ENCODE assay signal across 8 cellular contexts in the genomic region with DNA sequence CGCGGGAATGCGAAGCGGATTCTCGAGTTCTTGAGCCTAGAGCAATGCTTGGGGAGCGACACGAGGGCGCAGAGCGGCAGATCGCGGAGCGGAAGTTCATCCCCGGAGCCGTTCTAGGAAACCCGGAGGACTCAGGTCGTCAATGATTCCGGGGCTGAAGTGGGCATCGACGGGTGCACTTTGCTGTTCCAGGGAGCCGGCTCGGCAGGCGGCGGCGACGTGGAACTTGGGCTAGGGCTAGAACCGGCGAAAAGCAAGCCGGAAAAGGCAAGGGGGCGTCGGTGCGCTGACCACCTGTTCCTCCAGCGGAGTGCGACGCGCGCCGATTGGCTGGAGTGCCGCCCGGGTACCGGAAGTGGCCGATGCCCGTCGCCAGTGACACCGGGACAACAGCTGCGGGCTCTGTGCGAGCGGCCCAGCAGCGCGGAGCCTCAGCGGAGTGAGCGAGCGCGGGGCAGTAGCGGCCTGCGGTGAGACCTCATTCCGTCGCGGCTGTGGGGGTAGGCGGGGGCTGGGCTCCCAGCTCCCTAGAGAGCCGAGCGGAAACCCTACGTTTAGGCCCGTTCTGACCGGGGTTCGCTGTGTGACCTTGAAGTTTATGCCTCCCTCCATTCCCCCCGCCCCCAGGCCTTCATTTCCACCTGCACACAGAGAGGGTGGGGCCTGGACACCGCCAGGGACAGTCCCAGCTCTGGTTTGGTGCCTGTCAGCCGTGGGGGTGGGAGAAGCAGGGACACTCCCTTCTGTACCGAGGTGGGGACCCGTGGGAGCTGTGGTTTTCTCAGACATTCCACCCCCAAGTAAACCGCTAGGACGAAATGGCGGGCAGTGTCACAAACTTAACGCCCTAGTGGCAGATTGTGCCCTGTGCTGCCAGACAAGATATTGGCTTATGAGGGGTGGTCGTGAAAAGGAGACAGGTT. TPM values are rescaled to one million over a fixed set of nuclear protein-coding genes. Genes with fewer than 3 reads are reported as not detected.
A peak's percentile ranks its signal among the peaks of the same experiment; 100 is the strongest.
DNase-seq lines count a peak whose midpoint lies in the region; ATAC-seq and TF ChIP-seq lines count a peak whose summit lies in the region.

A gene (plus strand): TSS at position 362 of the 923 bp plus-strand sequence. CDS start 13,038 bp downstream, outside the sequence.

- H3K36me3 ChIP-seq in esophagus (ENCODE audit: control insufficient read depth in 2 of 2, insufficient read depth in 2 of 2, low read length in 1 of 2), result peaks cover 0 to 3% of the 10 kb centered on the region in 2 donors

- H3K36me3 Mint-ChIP-seq in MCF 10A (ENCODE audit: insufficient read depth, unreplicated experiment), result peaks cover 6% of the 10 kb centered on the region
- peaks cover 6 to 18% (median 15%) of the 10 kb centered on the region in 3 donors for H3K36me3 Mint-ChIP-seq in naive thymus-derived CD8-positive, alpha-beta T cell
- H3K36me3 Mint-ChIP-seq in stimulated activated effector memory CD8-positive, alpha-beta T cell treated with anti-CD3 and anti-CD28 coated beads, Interleukin-12 subunit alpha, Interleukin-12 subunit beta, amount 100 ng/mL, for 72 hours, result no peaks in the 10 kb centered on the region

- TF ChIP-seq CTCF in MCF 10A (IDR thresholded peaks at IDR 0.05; ENCODE audit: unreplicated experiment), result no peak

- peaks cover 0 to 2% of the 10 kb centered on the region in 2 donors for H3K9me3 ChIP-seq in esophagus (ENCODE audit: control insufficient read depth in 2 of 2, insufficient read depth in 1 of 2, low read depth in 1 of 2, low read length in 1 of 2)

- intact Hi-C loops in MCF 10A (cut with micrococcal nuclease), result no loop called here

- H3K27me3 ChIP-seq in esophagus (ENCODE audit: control insufficient read depth in 1 of 2, insufficient read depth in 2 of 2, low read length in 2 of 2), result no peaks in the 10 kb centered on the region

- 1% methylated on average over 63 to 75 of the region's 75 CpGs for WGBS in esophagus, 2 donors

- peak within 1 kb of the TSS; percentile 78 to 86 for H3K4me3 ChIP-seq in esophagus (ENCODE audit: low read depth in 1 of 2, low read length in 2 of 2)

- peaks cover 4 to 8% of the 10 kb centered on the region in 2 donors for H3K4me1 ChIP-seq in esophagus (ENCODE audit: control insufficient read depth in 2 of 2, insufficient read depth in 2 of 2, low read length in 1 of 2)

- in situ Hi-C loops in T47D (cut with HindIII; ENCODE audit: low pct_unique_long_range_greater_than_20kb, low sequenced_read_pairs), result no loop called here

- H3K27ac ChIP-seq in esophagus (ENCODE audit: low read depth in 2 of 2, low read length in 1 of 2), result peak within 1 kb of the TSS; percentile 78 to 86

- DNase-seq in T47D (ENCODE audit: low read depth in 1 of 2, low spot score in 1 of 2) (peak; percentile 78 to 88), MCF 10A (ENCODE audit: unreplicated experiment) (no peak), NCI-H748 treated with DMSO at 0.1 percent for 48 hours (lab: John Stamatoyannopoulos, UW) (peak; percentile 86), activated T-cell treated with anti-CD3 and anti-CD28 coated beads for 4 hours (peak; percentile 67)
- peak; percentile 54 to 82 (median 70) for DNase-seq in naive thymus-derived CD8-positive, alpha-beta T cell
- DNase-seq in stimulated activated effector memory CD8-positive, alpha-beta T cell treated with anti-CD3 and anti-CD28 coated beads, Interleukin-12 subunit alpha, Interleukin-12 subunit beta, amount 100 ng/mL, for 72 hours (ENCODE audit: low spot score in 2 of 2), result peak; percentile 61 to 89

- H3K27ac Mint-ChIP-seq in MCF 10A (ENCODE audit: low read depth, unreplicated experiment), result no peak within 1 kb of the TSS
- H3K27ac Mint-ChIP-seq in naive thymus-derived CD8-positive, alpha-beta T cell, result peak within 1 kb of the TSS; percentile 89 to 98 (median 94)
- peak within 1 kb of the TSS; percentile 70 for H3K27ac Mint-ChIP-seq in stimulated activated effector memory CD8-positive, alpha-beta T cell treated with anti-CD3 and anti-CD28 coated beads, Interleukin-12 subunit alpha, Interleukin-12 subunit beta, amount 100 ng/mL, for 72 hours

- CTCF ChIA-PET in MCF 10A (lab: Yijun Ruan, JAX), result interaction anchor here (0.6 kb wide), 2 partner anchors 165 to 655 kb away, joined by 4 read pairs; no protein-coding TSS in a partner anchor

- H3K9me3 Mint-ChIP-seq in MCF 10A (ENCODE audit: unreplicated experiment), result peaks cover 8% of the 10 kb centered on the region
- H3K9me3 Mint-ChIP-seq in naive thymus-derived CD8-positive, alpha-beta T cell, result peaks cover 0 to 8% (median 4%) of the 10 kb centered on the region in 9 donors
- no peaks in the 10 kb centered on the region for H3K9me3 Mint-ChIP-seq in stimulated activated effector memory CD8-positive, alpha-beta T cell treated with anti-CD3 and anti-CD28 coated beads, Interleukin-12 subunit alpha, Interleukin-12 subunit beta, amount 100 ng/mL, for 72 hours

- H3K4me1 Mint-ChIP-seq in MCF 10A (ENCODE audit: insufficient read depth, unreplicated experiment), result no peaks in the 10 kb centered on the region
- peaks cover 17 to 37% (median 31%) of the 10 kb centered on the region in 4 donors for H3K4me1 Mint-ChIP-seq in naive thymus-derived CD8-positive, alpha-beta T cell
- peaks cover 28% of the 10 kb centered on the region for H3K4me1 Mint-ChIP-seq in stimulated activated effector memory CD8-positive, alpha-beta T cell treated with anti-CD3 and anti-CD28 coated beads, Interleukin-12 subunit alpha, Interleukin-12 subunit beta, amount 100 ng/mL, for 72 hours

- no peak within 1 kb of the TSS for H3K4me3 Mint-ChIP-seq in MCF 10A (ENCODE audit: unreplicated experiment)
- peak within 1 kb of the TSS; percentile 92 to 99 (median 96) for H3K4me3 Mint-ChIP-seq in naive thymus-derived CD8-positive, alpha-beta T cell
- H3K4me3 Mint-ChIP-seq in stimulated activated effector memory CD8-positive, alpha-beta T cell treated with anti-CD3 and anti-CD28 coated beads, Interleukin-12 subunit alpha, Interleukin-12 subunit beta, amount 100 ng/mL, for 72 hours, result peak within 1 kb of the TSS; percentile 76

- POLR2A ChIA-PET in MCF 10A (lab: Yijun Ruan, JAX), result no interaction called here
- POLR2A ChIA-PET in naive thymus-derived CD8-positive, alpha-beta T cell (lab: Charles Lee), result interaction anchor here (0.7 to 2.4 kb wide), 11 partner anchors 15 to 1443 kb away, joined by 3 to 9 read pairs (median 4); a partner anchor contains a TSS

- no peaks in the 10 kb centered on the region for H3K27me3 Mint-ChIP-seq in MCF 10A (ENCODE audit: insufficient read depth, unreplicated experiment)
- H3K27me3 Mint-ChIP-seq in naive thymus-derived CD8-positive, alpha-beta T cell, result no peaks in the 10 kb centered on the region

- BruUV-seq in MCF 10A (replicated peaks; lab: Mats Ljungman, UMichigan), result no TSS peak

- ATAC-seq in HG03097 (IDR thresholded peaks at IDR 0.05; ENCODE audit: low FRiP score, unreplicated experiment), result peak; percentile 82
- peak; percentile 77 to 84 for ATAC-seq in naive thymus-derived CD8-positive, alpha-beta T cell
- peak; percentile 90 for ATAC-seq in stimulated activated effector memory CD8-positive, alpha-beta T cell treated with anti-CD3 and anti-CD28 coated beads, Interleukin-12 subunit alpha, Interleukin-12 subunit beta, amount 100 ng/mL, for 72 hours

RNA-seq across cellular contexts. Expression of the gene that starts here (rescaled TPM):
- not detected in 2 replicates for total RNA-seq in MCF 10A (2022)
- polyA plus RNA-seq in esophagus, result 1 to 10 TPM; 1.5 to 1.8 TPM
- total RNA-seq in naive thymus-derived CD8-positive, alpha-beta T cell, result 10 to 100 TPM; 12.6 to 12.7 TPM
- polyA plus RNA-seq in naive thymus-derived CD8-positive, alpha-beta T cell, result 1 to 10 TPM in 2 of 3 donors, under 1 TPM in 1; 0.51 to 2.1 (median 1.6) TPM

Comparison
In these comparisons a context has a peak if more than half of its experiments do, and no peak if none do; other contexts are left out.
1. RNA of the gene that starts here (total RNA-seq): 12.6 to 12.7 TPM in naive thymus-derived CD8-positive, alpha-beta T cell; not detected in MCF 10A; every median in the first group is over 10 times any median in the second.
2. Peak in every context shown above with its lines, with median percentiles within 50 percentile points of each other: ATAC-seq.